8 cellular contexts compared by ENCODE assay signal in the genomic region with DNA sequence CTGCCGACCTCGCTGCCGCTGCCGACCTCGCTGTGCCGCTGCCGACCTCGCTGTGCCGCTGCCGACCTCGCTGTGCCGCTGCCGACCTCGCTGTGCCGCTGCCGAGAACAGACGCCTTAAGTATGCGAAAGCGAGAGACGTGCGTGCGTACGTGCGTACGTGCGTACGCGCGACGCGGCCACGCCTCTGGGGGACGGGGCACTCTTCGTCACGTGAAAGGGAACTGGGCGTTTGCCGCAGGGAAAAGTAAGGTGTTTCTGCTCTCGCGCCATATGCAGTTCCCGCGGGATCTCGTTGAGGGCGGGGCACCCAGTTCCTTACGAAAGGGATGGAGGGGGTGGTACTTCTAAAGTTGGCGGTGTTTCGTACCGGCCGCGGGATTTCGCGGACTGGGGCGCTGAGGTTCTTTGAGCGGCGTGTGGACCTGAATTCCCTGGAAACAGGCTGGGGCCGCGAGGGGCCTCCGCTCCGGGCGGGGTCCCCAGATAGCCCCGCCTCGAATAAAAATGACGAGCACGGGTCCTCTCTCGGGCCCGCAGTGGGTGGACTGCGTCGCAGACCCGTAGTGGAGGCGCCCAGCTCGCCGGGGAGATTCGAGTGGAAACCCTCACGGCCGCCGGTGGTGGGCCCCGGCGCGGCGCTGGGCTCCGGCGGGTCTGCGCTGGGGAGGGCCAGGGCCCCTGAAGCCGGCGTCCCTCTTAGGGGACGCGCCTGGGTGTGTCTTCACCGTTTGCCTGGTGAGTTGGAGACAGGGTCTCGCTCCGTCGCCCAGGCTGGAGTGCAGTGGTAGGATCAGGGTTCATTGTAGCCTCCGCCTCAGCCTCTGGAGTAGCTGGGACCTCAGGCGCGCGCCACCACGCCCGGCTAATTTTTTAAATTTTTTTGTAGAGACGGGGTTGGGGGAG. TPM values are rescaled to one million over a fixed set of nuclear protein-coding genes. Genes with fewer than 3 reads are reported as not detected.
A peak's percentile ranks its signal among the peaks of the same experiment; 100 is the strongest.
DNase-seq lines count a peak whose midpoint lies in the region; TF ChIP-seq lines count a peak whose summit lies in the region.

A gene (minus strand): TSS at position 94 of the 905 bp plus-strand sequence. CDS start 167 bp downstream, outside the sequence.

- peak within 1 kb of the TSS; percentile 94 for H3K4me3 Mint-ChIP-seq in activated naive CD4-positive, alpha-beta T cell treated with anti-CD3 and anti-CD28 coated beads for 36 hours

- H3K27ac Mint-ChIP-seq in activated naive CD4-positive, alpha-beta T cell treated with anti-CD3 and anti-CD28 coated beads for 36 hours = peak within 1 kb of the TSS; percentile 89

- H3K27ac ChIP-seq in subcutaneous abdominal adipose tissue (ENCODE audit: low read depth, low read length) = peak within 1 kb of the TSS; percentile 84

- H3K4me1 ChIP-seq in neuron (ENCODE audit: insufficient read depth, low read length) (peaks cover 28% of the 10 kb centered on the region), subcutaneous abdominal adipose tissue (ENCODE audit: control insufficient read depth in 5 of 5, insufficient read depth in 5 of 5, low read length in 5 of 5) (peaks cover 8 to 29% (median 26%) of the 10 kb centered on the region in 5 donors)

- H3K9me3 ChIP-seq in neuron (ENCODE audit: low read length) (no peaks in the 10 kb centered on the region), subcutaneous abdominal adipose tissue (ENCODE audit: control insufficient read depth in 5 of 5, low read length in 5 of 5) (no peaks in the 10 kb centered on the region)

- H3K9me3 Mint-ChIP-seq in activated naive CD4-positive, alpha-beta T cell treated with anti-CD3 and anti-CD28 coated beads for 36 hours = peaks cover 4% of the 10 kb centered on the region

- DNase-seq in GF-D8 (lab: John Stamatoyannopoulos, UW) = peak; percentile 95
- peak; percentile 99 for DNase-seq in HEK293T (ENCODE audit: extremely low spot score)
- peak; percentile 99 for DNase-seq in NAMALWA (ENCODE audit: low spot score)
- peak; percentile 99 for DNase-seq in SK-N-DZ (ENCODE audit: low spot score)
- peak; percentile 99 for DNase-seq in activated naive CD4-positive, alpha-beta T cell treated with anti-CD3 and anti-CD28 coated beads for 36 hours
- peak; percentile 98 for DNase-seq in foreskin melanocyte

- H3K27me3 Mint-ChIP-seq in activated naive CD4-positive, alpha-beta T cell treated with anti-CD3 and anti-CD28 coated beads for 36 hours (ENCODE audit: low read depth) = no peaks in the 10 kb centered on the region

- H3K27me3 ChIP-seq in neuron (ENCODE audit: insufficient read depth, low read length) (no peaks in the 10 kb centered on the region), subcutaneous abdominal adipose tissue (ENCODE audit: control insufficient read depth in 5 of 5, insufficient read depth in 4 of 5, low read length in 5 of 5) (no peaks in the 10 kb centered on the region)

- peaks cover 18% of the 10 kb centered on the region for H3K36me3 Mint-ChIP-seq in activated naive CD4-positive, alpha-beta T cell treated with anti-CD3 and anti-CD28 coated beads for 36 hours (ENCODE audit: low read depth)

- peaks cover 43% of the 10 kb centered on the region for H3K4me1 Mint-ChIP-seq in activated naive CD4-positive, alpha-beta T cell treated with anti-CD3 and anti-CD28 coated beads for 36 hours (ENCODE audit: low read depth)

- CTCF ChIA-PET in HEK293T (lab: Yijun Ruan, JAX) = no interaction called here
- CTCF ChIA-PET in activated naive CD4-positive, alpha-beta T cell treated with anti-CD3 and anti-CD28 coated beads for 36 hours (lab: Charles Lee) = no interaction called here

- POLR2A ChIA-PET in HEK293T (lab: Yijun Ruan, JAX) = interaction anchor here (0.7 to 4.6 kb wide), 9 partner anchors 10 to 78 kb away, joined by 3 to 16 read pairs (median 4); a partner anchor contains a TSS

- peak within 1 kb of the TSS; percentile 91 for H2AFZ ChIP-seq in neuron (ENCODE audit: low read depth, low read length)

- H3K36me3 ChIP-seq in neuron (ENCODE audit: insufficient read depth, low read length) (peaks cover 23% of the 10 kb centered on the region), subcutaneous abdominal adipose tissue (ENCODE audit: control insufficient read depth in 5 of 5, insufficient read depth in 5 of 5, low read length in 5 of 5) (peaks cover 0 to 19% (median 18%) of the 10 kb centered on the region in 5 donors)

- H3K4me3 ChIP-seq in neuron (ENCODE audit: low read length) (peak within 1 kb of the TSS; percentile 67), subcutaneous abdominal adipose tissue (ENCODE audit: low read depth in 1 of 5, low read length in 5 of 5) (peak within 1 kb of the TSS; percentile 82 to 96 (median 88))

- H3K9ac ChIP-seq in subcutaneous abdominal adipose tissue (ENCODE audit: low read length in 5 of 5) = peak within 1 kb of the TSS; percentile 68 to 90 (median 84)

- intact Hi-C loops in activated naive CD4-positive, alpha-beta T cell treated with anti-CD3 and anti-CD28 coated beads for 36 hours (cut with micrococcal nuclease) = loop anchor here (1.0 to 5.0 kb wide), 7 partner anchors 46 to 350 kb away; a partner anchor contains a TSS

TF ChIP-seq in HEK293T, 16 proteins besides CTCF, POLR2A, EP300 and RAD21:
- TF ChIP-seq SUZ12 (IDR thresholded peaks at IDR 0.05) (no peak), FOXK2 (IDR thresholded peaks at IDR 0.05) (no peak), HDGF (IDR thresholded peaks at IDR 0.05; ENCODE audit: borderline replicate concordance) (no peak), NFRKB (IDR thresholded peaks at IDR 0.05) (no peak), FOXA1 (IDR thresholded peaks at IDR 0.05) (no peak)
- TF ChIP-seq, protein P1, sequence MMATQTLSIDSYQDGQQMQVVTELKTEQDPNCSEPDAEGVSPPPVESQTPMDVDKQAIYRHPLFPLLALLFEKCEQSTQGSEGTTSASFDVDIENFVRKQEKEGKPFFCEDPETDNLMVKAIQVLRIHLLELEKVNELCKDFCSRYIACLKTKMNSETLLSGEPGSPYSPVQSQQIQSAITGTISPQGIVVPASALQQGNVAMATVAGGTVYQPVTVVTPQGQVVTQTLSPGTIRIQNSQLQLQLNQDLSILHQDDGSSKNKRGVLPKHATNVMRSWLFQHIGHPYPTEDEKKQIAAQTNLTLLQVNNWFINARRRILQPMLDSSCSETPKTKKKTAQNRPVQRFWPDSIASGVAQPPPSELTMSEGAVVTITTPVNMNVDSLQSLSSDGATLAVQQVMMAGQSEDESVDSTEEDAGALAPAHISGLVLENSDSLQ (IDR thresholded peaks at IDR 0.05) = peak; percentile 31; the same call in 1 of the 2 replicates

RNA-seq across cellular contexts. Expression of the gene that starts here (rescaled TPM):
- 178 and 196 TPM in 2 replicates for polyA plus RNA-seq in SK-N-DZ (2014; cell fraction: cytosol; rRNA removed)
- 93.9 and 164 TPM in 2 replicates for polyA plus RNA-seq in SK-N-DZ (2014; cell fraction: nucleus; rRNA removed)
- total RNA-seq in activated naive CD4-positive, alpha-beta T cell treated with anti-CD3 and anti-CD28 coated beads for 36 hours = 10 to 100 TPM; 92.1 to 97.7 TPM

Comparison
In these comparisons a context has a peak if more than half of its experiments do, and no peak if none do; other contexts are left out.
1. Peak in every context shown above with its lines: DNase-seq, H3K4me3 ChIP-seq and H3K27ac ChIP-seq.